In genomic region chr1:2059290-2059953, GRCh38 we compare ENCODE assay signal across 29 cellular contexts. TPM values are rescaled to one million over a fixed set of nuclear protein-coding genes. Genes with fewer than 3 reads are reported as not detected.
"Had no signal": no experiment of that assay in that cellular context is flagged by ENCODE, and none has a peak within 500 bp of the region (broad histone marks: within the 10 kb centered on the region; RNA-seq: fewer than 3 reads in every experiment).

No MANE protein-coding gene starts in this region.

- H3K9me3 Mint-ChIP-seq: central memory CD8-positive, alpha-beta T cell; dendritic cell treated with granulocyte-macrophage colony-stimulating factor and Interleukin-4, amounts not matched to agents 40 ng/mL and 50 ng/mL, for 4 days; effector memory CD8-positive, alpha-beta T cell; natural killer cell; stimulated activated naive CD8-positive, alpha-beta T cell treated with anti-CD3 and anti-CD28 coated beads, Interleukin-15, Interleukin-2, amounts not matched to agents 100 ng/mL and 50 ng/mL, for 24 hours had no signal

- H3K9ac ChIP-seq: neural progenitor cell had no signal

- H3K4me3 ChIP-seq: colonic mucosa, gastrocnemius medialis, left lung, lung, neural progenitor cell, prostate gland, sigmoid colon, skin epidermis, spleen, thoracic aorta, tibial nerve, vagina had no signal

- H3K36me3 ChIP-seq: colonic mucosa, gastrocnemius medialis, prostate gland, sigmoid colon, thoracic aorta, tibial nerve, vagina had no signal

- H3K4me1 Mint-ChIP-seq: memory B cell, neural progenitor cell had no signal

- H3K27ac Mint-ChIP-seq: dendritic cell treated with granulocyte-macrophage colony-stimulating factor and Interleukin-4, amounts not matched to agents 40 ng/mL and 50 ng/mL, for 4 days; effector memory CD8-positive, alpha-beta T cell; memory B cell; natural killer cell; neural progenitor cell; stimulated activated naive B cell treated with anti-CD40 and anti-IgM and Interleukin-4, amounts not matched to agents 10 μg/mL and 1 μg/mL and 100 μg/mL, for 72 hours; stimulated activated naive CD8-positive, alpha-beta T cell treated with anti-CD3 and anti-CD28 coated beads, Interleukin-15, Interleukin-2, amounts not matched to agents 100 ng/mL and 50 ng/mL, for 24 hours had no signal

- H3K27me3 Mint-ChIP-seq: central memory CD8-positive, alpha-beta T cell; effector memory CD8-positive, alpha-beta T cell; memory B cell; stimulated activated naive B cell treated with anti-CD40 and anti-IgM and Interleukin-4, amounts not matched to agents 10 μg/mL and 1 μg/mL and 100 μg/mL, for 72 hours; stimulated activated naive CD8-positive, alpha-beta T cell treated with anti-CD3 and anti-CD28 coated beads, Interleukin-15, Interleukin-2, amounts not matched to agents 100 ng/mL and 50 ng/mL, for 24 hours had no signal

- H3K27ac ChIP-seq: colonic mucosa, gastrocnemius medialis, neural progenitor cell, prostate gland, sigmoid colon, skin epidermis, spleen, thoracic aorta, tibial nerve, vagina had no signal

- H3K4me3 Mint-ChIP-seq: central memory CD8-positive, alpha-beta T cell; dendritic cell treated with granulocyte-macrophage colony-stimulating factor and Interleukin-4, amounts not matched to agents 40 ng/mL and 50 ng/mL, for 4 days; effector memory CD8-positive, alpha-beta T cell; memory B cell; natural killer cell; neural progenitor cell; stimulated activated naive B cell treated with anti-CD40 and anti-IgM and Interleukin-4, amounts not matched to agents 10 μg/mL and 1 μg/mL and 100 μg/mL, for 72 hours; stimulated activated naive CD8-positive, alpha-beta T cell treated with anti-CD3 and anti-CD28 coated beads, Interleukin-15, Interleukin-2, amounts not matched to agents 100 ng/mL and 50 ng/mL, for 24 hours had no signal

- DNase-seq: colonic mucosa; effector memory CD8-positive, alpha-beta T cell; foreskin fibroblast; gastrocnemius medialis; hippocampal formation; left cardiac atrium; natural killer cell; sigmoid colon; spleen; stimulated activated CD4-positive, alpha-beta T cell treated with anti-CD3 and anti-CD28 coated beads, Interleukin-4, amount 100 ng/mL, for 4 hours; stimulated activated naive B cell treated with anti-CD40 and anti-IgM and Interleukin-4, amounts not matched to agents 10 μg/mL and 1 μg/mL and 100 μg/mL, for 72 hours had no signal

- ATAC-seq: effector memory CD8-positive, alpha-beta T cell; gastrocnemius medialis; left cardiac atrium; natural killer cell; right cardiac atrium; stimulated activated naive B cell treated with anti-CD40 and anti-IgM and Interleukin-4, amounts not matched to agents 10 μg/mL and 1 μg/mL and 100 μg/mL, for 72 hours had no signal

- H3K36me3 Mint-ChIP-seq: natural killer cell had no signal

- H3K27me3 ChIP-seq: colonic mucosa, left lung, neural progenitor cell, spleen, vagina had no signal

- H3K4me1 ChIP-seq: colonic mucosa, gastrocnemius medialis, neural progenitor cell, prostate gland, sigmoid colon, spleen, tibial nerve, vagina had no signal

- H3K9me3 ChIP-seq: colonic mucosa, gastrocnemius medialis, left lung, prostate gland, thoracic aorta, vagina had no signal

RNA-seq across cellular contexts. Expression of gene GABRD, which starts 40.3 kb away (rescaled TPM):
- total RNA-seq: chondrocyte, glomerular endothelial cell, kidney epithelial cell, mononuclear cell, osteocyte, sigmoid colon, thoracic aorta, vagina had no signal

RNA-seq across cellular contexts. Expression of gene CFAP74, which starts 55.8 kb away (rescaled TPM):
- total RNA-seq: chondrocyte, gastrocnemius medialis, glomerular endothelial cell, kidney epithelial cell, left cardiac atrium, natural killer cell, osteocyte, right cardiac atrium, thoracic aorta, tibial nerve, vagina had no signal
